ENCODE assay signal across 11 cellular contexts in the genomic region with DNA sequence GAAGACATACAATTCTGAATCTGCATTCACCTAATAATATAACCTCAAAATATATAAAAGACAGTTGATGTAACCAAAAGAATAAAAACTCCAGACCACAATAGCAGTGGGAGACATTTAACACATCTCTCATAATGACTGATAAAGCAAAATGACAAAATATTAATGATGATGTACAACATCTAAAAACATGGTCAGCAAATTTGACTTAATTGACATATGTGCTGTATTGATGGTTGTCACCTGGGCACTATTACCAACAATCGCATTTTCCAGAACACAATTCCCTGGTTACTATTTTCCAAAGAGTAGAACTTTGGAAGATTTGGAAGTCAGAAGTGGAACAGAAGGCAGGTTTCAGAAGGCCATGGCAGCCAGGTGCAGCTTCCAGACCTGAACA.
"Had no signal": no experiment of that assay in that cellular context is flagged by ENCODE, and none has a peak within 500 bp of the region (broad histone marks: within the 10 kb centered on the region; RNA-seq: fewer than 3 reads in every experiment).

No MANE protein-coding gene starts in this region.

- H3K4me3 ChIP-seq: GM23248, GM23338, HAP-1 had no signal

- DNase-seq: GM23248, GOT3, H7, H9, HCEC 1CT, HFFc6 had no signal

- FAIRE-seq: H1, H54 had no signal

- H3K9me3 ChIP-seq: HAP-1 had no signal

- H3K4me1 ChIP-seq: HAP-1 had no signal

- ATAC-seq: GM23338, HCT116 had no signal

- H3K4me2 ChIP-seq: GM23338 had no signal

- H3K36me3 ChIP-seq: HAP-1 had no signal

- H2AFZ ChIP-seq: GM23248, GM23338 had no signal

- H3K27ac ChIP-seq: GM23248 had no signal

- H3K9ac ChIP-seq: GM23248 had no signal
